17 cellular contexts compared by ENCODE assay signal in genomic region chr6:22755605-22756004, GRCh38.
DNase-seq lines count a peak whose midpoint lies in the region; ATAC-seq and TF ChIP-seq lines count a peak whose summit lies in the region.
"Had no signal": no experiment of that assay in that cellular context is flagged by ENCODE, and none has a peak within 500 bp of the region (broad histone marks: within the 10 kb centered on the region; RNA-seq: fewer than 3 reads in every experiment).

No MANE protein-coding gene starts in this region.

- H3K4ac ChIP-seq in IMR-90 (ENCODE audit: low read depth, low read length): no peak overlapping the region

- no peak overlapping the region for H2AFZ ChIP-seq in IMR-90 (replicated peaks; ENCODE audit: low read length, poor library complexity)

- H2AK9ac ChIP-seq in IMR-90 (replicated peaks; ENCODE audit: low read depth, low read length, poor library complexity): no peak overlapping the region

- ATAC-seq in IMR-90 (ENCODE audit: low read depth) (no peak), GM21737 (IDR thresholded peaks at IDR 0.05; ENCODE audit: unreplicated experiment) (no peak)
- ATAC-seq: HCT116 had no signal

- no peaks in the 10 kb centered on the region; the same call in 1 of the 2 replicates for H3K9me3 ChIP-seq in IMR-90 (ENCODE audit: control insufficient read depth, insufficient read depth, low read length)
- H3K9me3 ChIP-seq: BLaER1 had no signal

- no peak overlapping the region for H2BK5ac ChIP-seq in IMR-90 (ENCODE audit: low read depth, low read length, poor library complexity, severe bottlenecking)

- dilution Hi-C loops in IMR-90 (cut with HindIII; ENCODE audit: low sequenced_read_pairs, unreplicated experiment): no loop called here

- no TSS peak for BruUV-seq in IMR-90 (replicated peaks; lab: Mats Ljungman, UMichigan)

- TF ChIP-seq POLR2A in IMR-90 (IDR thresholded peaks at IDR 0.05; ENCODE audit: low read depth, low read length): no peak

- CTCF ChIA-PET in IMR-90 (lab: Yijun Ruan, JAX): no interaction called here
- CTCF ChIA-PET in GM10248 (lab: Yijun Ruan, JAX): no interaction called here

- DNase-seq in NCI-H345 (lab: John Stamatoyannopoulos, UW) (peak; percentile 37), NCI-H345 treated with DMSO at 0.1 percent for 48 hours (lab: John Stamatoyannopoulos, UW; ENCODE audit: unreplicated experiment) (no peak), IMR-90 (no peak), SHP77 treated with DMSO at 0.1 percent for 48 hours (lab: John Stamatoyannopoulos, UW) (peak; percentile 7), epithelial cell of prostate (ENCODE audit: low read depth, low spot score) (no peak), GM10248 (ENCODE audit: extremely low spot score) (no peak)
- no peak for DNase-seq in activated CD4-positive, alpha-beta T cell treated with anti-CD3 and anti-CD28 coated beads for 1 hour
- DNase-seq: 8988T; Calu3; CD4-positive, alpha-beta memory T cell; GOT3; H7; HFFc6 had no signal

- H3K36me3 ChIP-seq in IMR-90 (ENCODE audit: control insufficient read depth, insufficient read depth, low read length): no peaks in the 10 kb centered on the region
- H3K36me3 ChIP-seq: BLaER1 had no signal

- no peaks in the 10 kb centered on the region for H3K79me1 ChIP-seq in IMR-90 (ENCODE audit: low read depth in 1 of 2, low read length in 2 of 2)

- H3K4me1 ChIP-seq in IMR-90 (ENCODE audit: control insufficient read depth, insufficient read depth, low read length): peaks cover 5% of the 10 kb centered on the region; the same call in 1 of the 2 replicates
- H3K4me1 ChIP-seq: BLaER1 had no signal

- H2BK120ac ChIP-seq in IMR-90 (ENCODE audit: low read depth, low read length): no peak overlapping the region

- 0 out of 2 replicates have a peak overlapping the region, but pooled peaks have one; percentile 36 for H3K18ac ChIP-seq in IMR-90 (ENCODE audit: low read depth, low read length)

- intact Hi-C loops in IMR-90 (cut with micrococcal nuclease): loop anchor here (10.0 kb wide), 1 partner anchor 119 kb away; no protein-coding TSS in a partner anchor

- in situ Hi-C loops in IMR-90 (cut with MboI; ENCODE audit: low sequenced_read_pairs): no loop called here

- no peaks in the 10 kb centered on the region for H4K20me1 ChIP-seq in IMR-90 (ENCODE audit: insufficient read depth, low read length)
- H4K20me1 ChIP-seq: BLaER1 had no signal

- no peak overlapping the region for H3K27ac ChIP-seq in IMR-90 (ENCODE audit: insufficient read depth, low read length)
- H3K27ac ChIP-seq in epithelial cell of prostate: peak overlapping the region; percentile 66
- H3K27ac ChIP-seq: BLaER1, HL-60 had no signal

- H3K9ac ChIP-seq in IMR-90 (ENCODE audit: low read depth, low read length): no peak overlapping the region
- H3K9ac ChIP-seq: BLaER1 had no signal

- H3K4me3 ChIP-seq in IMR-90 (ENCODE audit: insufficient read depth, low read depth, low read length): no peak overlapping the region
- H3K4me3 ChIP-seq: BLaER1 had no signal

- no peak for TF ChIP-seq RAD21 in IMR-90 (IDR thresholded peaks at IDR 0.05; ENCODE audit: low read length)

- no peak overlapping the region for H4K8ac ChIP-seq in IMR-90 (ENCODE audit: low read depth in 2 of 2, low read length in 2 of 2)

- no peak overlapping the region for H4K91ac ChIP-seq in IMR-90 (ENCODE audit: insufficient read depth, low read depth, low read length)

- WGBS in IMR-90 (ENCODE audit: extremely low coverage in 2 of 2, insufficient read length in 1 of 2), 2 experiments: no CpG with 5 or more reads among the region's 4 CpGs

- TF ChIP-seq CTCF in IMR-90 (conservative IDR thresholded peaks at IDR 0.05; ENCODE audit: low read depth, low read length) (no peak), GM10248 (IDR thresholded peaks at IDR 0.05; ENCODE audit: control extremely low read depth, extremely low read depth, low read depth, missing control alignments) (no peak)

- H3K4me2 ChIP-seq in IMR-90 (ENCODE audit: low read depth, low read length): no peak overlapping the region
- H3K4me2 ChIP-seq: BLaER1 had no signal

- POLR2A ChIA-PET in IMR-90 (lab: Charles Lee; ENCODE audit: unreplicated experiment) (no interaction called here), GM10248 (lab: Yijun Ruan, JAX) (no interaction called here)

- H3K23ac ChIP-seq in IMR-90 (ENCODE audit: low read depth, low read length): no peak overlapping the region

- H3K9me1 ChIP-seq in IMR-90 (ENCODE audit: insufficient read depth, low read length): 0 out of 2 replicates have a peak, but pooled peaks cover 3% of the 10 kb centered on the region

- H2BK15ac ChIP-seq in IMR-90 (ENCODE audit: low read depth, low read length): no peak overlapping the region

- H3K27me3 ChIP-seq in IMR-90 (ENCODE audit: control insufficient read depth, insufficient read depth, low read length): no peaks in the 10 kb centered on the region
- H3K27me3 ChIP-seq: BLaER1 had no signal

- H3K14ac ChIP-seq in IMR-90 (replicated peaks; ENCODE audit: low read depth, low read length): no peak overlapping the region

- H2BK20ac ChIP-seq in IMR-90 (ENCODE audit: low read depth, low read length): peak overlapping the region; percentile 18; the same call in 1 of the 2 replicates

- no peak overlapping the region for H3K56ac ChIP-seq in IMR-90 (ENCODE audit: extremely low read depth, insufficient read depth, low read length)

- no peak overlapping the region for H4K5ac ChIP-seq in IMR-90 (ENCODE audit: low read depth, low read length)

- no peak overlapping the region for H2AK5ac ChIP-seq in IMR-90 (ENCODE audit: low read depth, low read length)

TF ChIP-seq in IMR-90, 13 proteins besides CTCF, POLR2A, EP300 and RAD21:
- no peak for TF ChIP-seq MAFK (IDR thresholded peaks at IDR 0.05; ENCODE audit: low read depth, low read length)
- TF ChIP-seq RFX5 (IDR thresholded peaks at IDR 0.05; ENCODE audit: low read depth, low read length): no peak
- no peak for TF ChIP-seq MAZ (IDR thresholded peaks at IDR 0.05; ENCODE audit: borderline replicate concordance, low read depth, low read length)
- no peak for TF ChIP-seq SMC3 (IDR thresholded peaks at IDR 0.05; ENCODE audit: low read depth, low read length)
- TF ChIP-seq CEBPB (IDR thresholded peaks at IDR 0.05; ENCODE audit: low read depth, low read length): no peak
- TF ChIP-seq NFE2L2 (IDR thresholded peaks at IDR 0.05; ENCODE audit: low read depth, low read length): no peak
- no peak for TF ChIP-seq ELK1 (IDR thresholded peaks at IDR 0.05; ENCODE audit: borderline replicate concordance, low read depth, low read length)
- no peak for TF ChIP-seq RCOR1 (IDR thresholded peaks at IDR 0.05; ENCODE audit: insufficient replicate concordance, low read length)
- TF ChIP-seq BHLHE40 (IDR thresholded peaks at IDR 0.05; ENCODE audit: low read depth, low read length): no peak
- no peak for TF ChIP-seq FOS (IDR thresholded peaks at IDR 0.05; ENCODE audit: low read depth, low read length)
- no peak for TF ChIP-seq CHD1 (IDR thresholded peaks at IDR 0.05; ENCODE audit: low read depth, low read length)
- no peak for TF ChIP-seq USF2 (IDR thresholded peaks at IDR 0.05; ENCODE audit: low read depth, low read length)
- TF ChIP-seq MXI1 (IDR thresholded peaks at IDR 0.05; ENCODE audit: borderline replicate concordance, low read depth, low read length): no peak

Comparison
In these comparisons a context has a peak if more than half of its experiments do, and no peak if none do; other contexts are left out.
1. DNase-seq: peak in NCI-H345 (single experiment) and SHP77 treated with DMSO at 0.1 percent for 48 hours (single experiment); none in NCI-H345 treated with DMSO at 0.1 percent for 48 hours (single experiment), IMR-90 (single experiment), epithelial cell of prostate (single experiment), GM10248 (single experiment) and activated CD4-positive, alpha-beta T cell treated with anti-CD3 and anti-CD28 coated beads for 1 hour (single experiment).